In genomic region chr6:106830930-106831329, GRCh38 we compare ENCODE assay signal across 1 cellular context.
TF ChIP-seq lines count a peak whose summit lies in the region.

No MANE protein-coding gene starts in this region.

TF ChIP-seq in K562, 482 proteins besides CTCF, POLR2A, EP300 and RAD21 (continued from another document):
- TF ChIP-seq, protein P1, sequence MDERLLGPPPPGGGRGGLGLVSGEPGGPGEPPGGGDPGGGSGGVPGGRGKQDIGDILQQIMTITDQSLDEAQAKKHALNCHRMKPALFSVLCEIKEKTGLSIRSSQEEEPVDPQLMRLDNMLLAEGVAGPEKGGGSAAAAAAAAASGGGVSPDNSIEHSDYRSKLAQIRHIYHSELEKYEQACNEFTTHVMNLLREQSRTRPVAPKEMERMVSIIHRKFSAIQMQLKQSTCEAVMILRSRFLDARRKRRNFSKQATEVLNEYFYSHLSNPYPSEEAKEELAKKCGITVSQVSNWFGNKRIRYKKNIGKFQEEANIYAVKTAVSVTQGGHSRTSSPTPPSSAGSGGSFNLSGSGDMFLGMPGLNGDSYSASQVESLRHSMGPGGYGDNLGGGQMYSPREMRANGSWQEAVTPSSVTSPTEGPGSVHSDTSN (CRISPR knock-in tag; IDR thresholded peaks at IDR 0.05; ENCODE audit: low read depth), result no peak
- TF ChIP-seq, protein P1 (tag; conservative IDR thresholded peaks at IDR 0.05; ENCODE audit: low read depth), result 0 out of 2 replicates have a peak, but pooled peaks have one; percentile 18
- 0 out of 2 replicates have a peak, but pooled peaks have one; percentile 63 for TF ChIP-seq PYGO2 (tag; IDR thresholded peaks at IDR 0.05)
- TF ChIP-seq, protein P2, sequence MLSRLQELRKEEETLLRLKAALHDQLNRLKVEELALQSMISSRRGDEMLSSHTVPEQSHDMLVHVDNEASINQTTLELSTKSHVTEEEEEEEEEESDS (CRISPR knock-in tag; IDR thresholded peaks at IDR 0.05), result no peak
- peak; percentile 46; the same call in 1 of the 2 replicates for TF ChIP-seq ID3 (CRISPR knock-in tag; IDR thresholded peaks at IDR 0.05)
- no peak for TF ChIP-seq ID3 (tag; IDR thresholded peaks at IDR 0.05)
- TF ChIP-seq SMAD4 (CRISPR knock-in tag; conservative IDR thresholded peaks at IDR 0.05), result peak; percentile 83
- TF ChIP-seq JUND (IDR thresholded peaks at IDR 0.05; ENCODE audit: borderline replicate concordance, low read depth, low read length), result no peak
- TF ChIP-seq JUND (tag; IDR thresholded peaks at IDR 0.05; ENCODE audit: borderline replicate concordance, low read depth, low read length), result 0 out of 3 replicates have a peak, but pooled peaks have one; percentile 20
- no peak for TF ChIP-seq IFI16 (CRISPR knock-in tag; IDR thresholded peaks at IDR 0.05)
- TF ChIP-seq TAF7 (tag; IDR thresholded peaks at IDR 0.05), result peak; percentile 34; the same call in 1 of the 2 replicates
- no peak for TF ChIP-seq MYNN (IDR thresholded peaks at IDR 0.05)
- no peak for TF ChIP-seq MYNN (CRISPR knock-in tag; IDR thresholded peaks at IDR 0.05)
- TF ChIP-seq GTF2A2 (tag; IDR thresholded peaks at IDR 0.05), result 0 out of 2 replicates have a peak, but pooled peaks have one; percentile 44
- peak; percentile 65; the same call in 1 of the 2 replicates for TF ChIP-seq ZNF583 (CRISPR knock-in tag; IDR thresholded peaks at IDR 0.05)
